ENCODE assay signal across 8 cellular contexts in the genomic region with DNA sequence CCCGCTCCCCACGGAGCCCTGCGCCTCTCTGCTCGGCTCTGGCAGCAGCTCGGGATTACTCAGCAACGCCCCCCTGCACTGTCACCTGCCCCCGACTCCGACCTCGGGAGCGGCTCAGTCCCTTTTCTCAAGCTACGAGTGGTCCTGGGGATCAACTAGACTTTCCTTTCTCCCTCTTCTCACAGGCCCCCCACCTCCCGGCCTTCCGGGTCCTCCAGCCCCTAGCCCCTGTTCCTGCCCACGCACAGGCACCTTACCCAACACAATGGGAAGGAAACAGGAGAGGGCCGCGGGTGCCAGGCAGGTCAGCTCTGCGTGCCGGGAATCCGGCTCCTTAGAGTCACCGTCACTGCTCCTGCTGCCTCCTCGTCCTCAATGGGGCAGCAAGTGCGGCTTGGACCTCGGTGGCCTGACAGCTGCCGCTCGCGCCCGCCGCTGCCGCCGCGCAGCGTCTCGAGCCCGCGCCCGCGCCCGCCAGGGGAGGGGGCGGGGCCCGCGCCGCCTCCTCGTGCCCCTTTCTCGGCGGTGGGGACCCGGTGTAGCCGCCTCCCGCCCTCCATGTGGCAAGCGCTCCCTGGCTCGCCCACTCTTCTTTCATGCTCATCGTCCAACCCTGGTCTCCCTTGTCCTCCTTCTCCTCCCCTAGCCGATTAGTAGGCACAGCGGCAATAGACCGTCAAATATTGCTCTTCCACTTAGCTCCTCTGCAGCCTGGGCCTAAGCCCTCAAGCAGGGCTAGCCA. TPM values are rescaled to one million over a fixed set of nuclear protein-coding genes. Genes with fewer than 3 reads are reported as not detected.
A peak's percentile ranks its signal among the peaks of the same experiment; 100 is the strongest.
DNase-seq lines count a peak whose midpoint lies in the region; ATAC-seq and TF ChIP-seq lines count a peak whose summit lies in the region.

A gene with protein sequence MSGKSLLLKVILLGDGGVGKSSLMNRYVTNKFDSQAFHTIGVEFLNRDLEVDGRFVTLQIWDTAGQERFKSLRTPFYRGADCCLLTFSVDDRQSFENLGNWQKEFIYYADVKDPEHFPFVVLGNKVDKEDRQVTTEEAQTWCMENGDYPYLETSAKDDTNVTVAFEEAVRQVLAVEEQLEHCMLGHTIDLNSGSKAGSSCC (minus strand): TSS at position 455 of the 742 bp plus-strand sequence. CDS start 6,473 bp downstream, outside the sequence.

- H4K20me1 ChIP-seq in DND-41 (ENCODE audit: insufficient read depth, low read length): no peaks in the 10 kb centered on the region

- H3K9me3 ChIP-seq in DND-41 (ENCODE audit: insufficient read depth, low read length, severe bottlenecking): no peaks in the 10 kb centered on the region
- H3K9me3 ChIP-seq in breast epithelium: no peaks in the 10 kb centered on the region
- H3K9me3 ChIP-seq in skeletal muscle tissue (ENCODE audit: control insufficient read depth in 3 of 3, low read length in 3 of 3): no peaks in the 10 kb centered on the region

- peak within 1 kb of the TSS in 4 of 6 donors; percentile 65 to 78 (median 72) for H3K27ac Mint-ChIP-seq in immature natural killer cell

- H3K27ac ChIP-seq in DND-41 (ENCODE audit: low read length) (peak within 1 kb of the TSS; percentile 62), breast epithelium (peak within 1 kb of the TSS; percentile 61 to 62), skeletal muscle tissue (ENCODE audit: low read depth, low read length) (peak within 1 kb of the TSS; percentile 80)

- ATAC-seq in DND-41 (ENCODE audit: insufficient read depth, low read depth) (peak; percentile 93), GM21723 (IDR thresholded peaks at IDR 0.05; ENCODE audit: unreplicated experiment) (peak; percentile 69)

- no peak for TF ChIP-seq POLR2A in breast epithelium (IDR thresholded peaks at IDR 0.05)

- H3K4me3 ChIP-seq in DND-41 (ENCODE audit: low read depth in 1 of 2, low read length in 2 of 2) (peak within 1 kb of the TSS; percentile 37 to 75; a peak in 3 of 4 replicates), breast epithelium (peak within 1 kb of the TSS; percentile 56 to 76 (median 60)), skeletal muscle tissue (ENCODE audit: low read length in 3 of 3) (peak within 1 kb of the TSS; percentile 70 to 81 (median 72))

- peaks cover 14% of the 10 kb centered on the region for H3K4me1 ChIP-seq in DND-41 (ENCODE audit: insufficient read depth, low read length)
- no peaks in the 10 kb centered on the region for H3K4me1 ChIP-seq in breast epithelium
- H3K4me1 ChIP-seq in skeletal muscle tissue (ENCODE audit: control insufficient read depth in 3 of 3, insufficient read depth in 3 of 3, low read length in 3 of 3): peaks cover 2 to 9% (median 6%) of the 10 kb centered on the region in 3 donors

- H3K27me3 Mint-ChIP-seq in immature natural killer cell (ENCODE audit: low read depth in 3 of 3): peaks cover 6 to 11% (median 11%) of the 10 kb centered on the region in 3 donors

- no peaks in the 10 kb centered on the region for H3K36me3 ChIP-seq in DND-41 (ENCODE audit: insufficient read depth, low read length)
- no peaks in the 10 kb centered on the region for H3K36me3 ChIP-seq in breast epithelium
- no peaks in the 10 kb centered on the region for H3K36me3 ChIP-seq in skeletal muscle tissue (ENCODE audit: control insufficient read depth in 3 of 3, insufficient read depth in 3 of 3, low read length in 3 of 3)

- H3K79me2 ChIP-seq in DND-41 (ENCODE audit: insufficient read depth, low read length): no peaks in the 10 kb centered on the region

- no peaks in the 10 kb centered on the region for H3K36me3 Mint-ChIP-seq in immature natural killer cell

- peak within 1 kb of the TSS; percentile 83 to 98 (median 92) for H3K4me3 Mint-ChIP-seq in immature natural killer cell

- peak; percentile 72 for DNase-seq in DND-41
- peak; percentile 4 for DNase-seq in Kasumi-1 (lab: John Stamatoyannopoulos, UW)
- DNase-seq in T-helper 9 cell: peak; percentile 3
- DNase-seq in breast epithelium (ENCODE audit: low spot score in 2 of 2): peak; percentile 42 to 52
- peak; percentile 42 to 48 (median 42) for DNase-seq in immature natural killer cell
- DNase-seq in GF-D8 (lab: John Stamatoyannopoulos, UW): no peak

- intact Hi-C loops in breast epithelium (cut with DNase I; ENCODE audit: low total_unique reads): no loop called here

- H3K4me2 ChIP-seq in DND-41 (ENCODE audit: insufficient read depth, low read length): peak within 1 kb of the TSS; percentile 71

- H3K9ac ChIP-seq in DND-41 (ENCODE audit: low read depth, low read length) (peak within 1 kb of the TSS; percentile 70), skeletal muscle tissue (ENCODE audit: low read depth in 1 of 3, low read length in 3 of 3) (peak within 1 kb of the TSS; percentile 67 to 87 (median 87))

- no peak for TF ChIP-seq CTCF in DND-41 (IDR thresholded peaks at IDR 0.05; ENCODE audit: borderline replicate concordance, extremely low read depth, low read length, poor library complexity, severe bottlenecking)
- TF ChIP-seq CTCF in breast epithelium (IDR thresholded peaks at IDR 0.05): no peak

- H3K27me3 ChIP-seq in DND-41 (ENCODE audit: insufficient read depth, low read length, poor library complexity): no peaks in the 10 kb centered on the region
- peaks cover 0 to 36% of the 10 kb centered on the region in 2 donors for H3K27me3 ChIP-seq in breast epithelium
- peaks cover 0 to 9% (median 0%) of the 10 kb centered on the region in 3 donors for H3K27me3 ChIP-seq in skeletal muscle tissue (ENCODE audit: control insufficient read depth in 3 of 3, insufficient read depth in 3 of 3, low read length in 3 of 3)

- H2AFZ ChIP-seq in DND-41 (ENCODE audit: low read depth, low read length): peak within 1 kb of the TSS; percentile 94

- no peaks in the 10 kb centered on the region for H3K9me3 Mint-ChIP-seq in immature natural killer cell

- peaks cover 4 to 11% of the 10 kb centered on the region in 2 donors for H3K4me1 Mint-ChIP-seq in immature natural killer cell

RNA-seq across cellular contexts. Expression of the gene that starts here (rescaled TPM):
- total RNA-seq in breast epithelium (1 to 10 TPM; 1.3 to 3.4 (median 1.9) TPM), skeletal muscle tissue (19.8 TPM)
- polyA plus RNA-seq in immature natural killer cell: under 1 TPM; 0.33 to 0.43 (median 0.38) TPM

Comparison
In these comparisons a context has a peak if more than half of its experiments do, and no peak if none do; other contexts are left out.
1. Peak in DNase-seq in immature natural killer cell; RNA of the gene not detected or under 1 TPM.